In the genomic region with DNA sequence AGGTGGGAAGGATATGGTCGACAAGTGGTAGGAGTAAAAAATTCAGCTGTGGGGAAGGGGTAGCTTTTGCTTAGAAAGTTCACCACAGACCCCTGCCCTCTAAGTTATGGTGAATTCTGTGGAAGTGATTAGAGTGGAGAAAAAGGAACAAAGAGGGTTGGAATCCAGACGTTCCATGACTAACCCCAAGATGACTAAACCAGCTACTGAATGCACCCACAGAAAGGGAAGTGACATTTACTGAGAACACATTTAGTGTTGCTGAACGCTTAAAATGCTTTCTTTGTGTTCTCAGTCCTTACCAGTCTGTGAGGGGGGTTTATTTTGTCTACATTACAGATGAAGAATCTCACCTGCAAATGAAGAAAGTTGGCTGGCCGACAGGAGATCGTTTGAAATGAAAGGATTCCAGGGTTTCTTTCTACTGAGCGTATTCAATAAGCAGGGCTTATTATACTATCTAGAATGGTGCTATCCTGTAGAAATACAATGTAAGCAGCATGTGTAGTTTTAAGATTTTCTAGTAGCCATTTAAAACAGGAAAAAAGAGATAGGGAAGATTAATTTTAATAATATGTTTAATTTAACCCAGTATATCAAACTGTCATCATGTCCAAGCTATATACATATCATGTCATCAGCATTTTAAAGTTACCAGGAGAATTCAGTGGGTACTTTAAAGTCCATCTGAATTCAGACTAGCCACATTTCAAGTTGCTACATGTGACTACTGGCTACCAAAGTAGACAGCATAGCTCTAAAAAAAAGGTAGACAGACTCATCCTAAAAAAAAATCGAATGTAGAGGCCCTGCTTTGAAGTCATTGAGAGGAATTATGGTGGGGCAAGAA, we compare ENCODE assay signal across 8 cellular contexts.
DNase-seq lines count a peak whose midpoint lies in the region; ATAC-seq and TF ChIP-seq lines count a peak whose summit lies in the region.

No MANE protein-coding gene starts in this region.

- peak overlapping the region; percentile 86 for H3K27ac ChIP-seq in SJCRH30
- peak overlapping the region; percentile 82 for H3K27ac ChIP-seq in neutrophil

- DNase-seq in ACHN (peak; percentile 91), SJCRH30 (peak in 1 of 2 experiments; percentile 42), hepatic stellate cell (ENCODE audit: low spot score) (no peak)
- DNase-seq in stimulated activated naive CD4-positive, alpha-beta T cell treated with Interleukin-2 at 50 U/mL for 16 hours (lab: John Stamatoyannopoulos, UW): no peak

- peaks cover 35% of the 10 kb centered on the region for H3K4me1 ChIP-seq in SJCRH30
- peaks cover 42 to 62% of the 10 kb centered on the region in 2 experiments for H3K4me1 ChIP-seq in neutrophil (ENCODE audit: control insufficient read depth in 1 of 2, insufficient read depth in 1 of 2, low read depth in 1 of 2, low read length in 1 of 2)

- H3K36me3 ChIP-seq in SJCRH30 (no peaks in the 10 kb centered on the region), neutrophil (no peaks in the 10 kb centered on the region)

- in situ Hi-C loops in ACHN (cut with HindIII; ENCODE audit: low pct_ligation_motif_present, low pct_unique_long_range_greater_than_20kb, low sequenced_read_pairs): no loop called here

- H3K9me3 ChIP-seq in SJCRH30 (replicated peaks) (no peaks in the 10 kb centered on the region), neutrophil (no peaks in the 10 kb centered on the region)

- no peaks in the 10 kb centered on the region for H3K27me3 ChIP-seq in SJCRH30
- H3K27me3 ChIP-seq in neutrophil: no peaks in the 10 kb centered on the region

- H3K4me3 ChIP-seq in SJCRH30 (no peak overlapping the region; the same call in 1 of the 2 replicates), neutrophil (ENCODE audit: low read depth in 1 of 2, low read length in 1 of 2) (peak overlapping the region in 1 of 2 experiments; percentile 3)

- TF ChIP-seq CTCF in neutrophil (IDR thresholded peaks at IDR 0.05): no peak

- peak; percentile 93 for ATAC-seq in GM18907 (IDR thresholded peaks at IDR 0.05; ENCODE audit: unreplicated experiment)
- ATAC-seq in HG03097 (IDR thresholded peaks at IDR 0.05; ENCODE audit: low FRiP score, unreplicated experiment): peak; percentile 78
- ATAC-seq in esophagus mucosa: peak; percentile 78
